ENCODE assay signal across 24 cellular contexts in the genomic region with DNA sequence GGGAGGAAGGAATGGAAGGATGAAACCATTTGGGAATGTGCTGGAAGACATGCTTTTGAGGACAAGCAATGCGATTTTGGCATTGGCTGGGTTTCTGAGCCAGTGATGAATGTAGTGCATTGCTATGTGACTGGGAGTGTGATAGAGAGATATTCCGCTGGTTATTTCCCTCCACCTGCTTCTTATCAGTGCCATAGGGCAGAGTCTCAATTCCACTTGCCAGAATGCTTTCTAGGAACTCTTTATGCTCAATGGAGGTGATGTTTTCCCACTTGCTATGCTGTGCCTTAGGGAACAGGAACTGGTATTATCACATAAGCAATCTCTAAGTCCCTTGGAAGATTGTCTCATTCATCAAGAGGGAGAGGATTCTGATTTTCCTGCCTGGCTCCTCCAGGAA.
"Had no signal": no experiment of that assay in that cellular context is flagged by ENCODE, and none has a peak within 500 bp of the region (broad histone marks: within the 10 kb centered on the region; RNA-seq: fewer than 3 reads in every experiment).

No MANE protein-coding gene starts in this region.

- H3K4me2 ChIP-seq: smooth muscle cell had no signal

- ATAC-seq: activated CD8-positive, alpha-beta memory T cell treated with anti-CD3 and anti-CD28 coated beads, Interleukin-2, amount 10 ng/mL, durations not matched to agents 7 days and 5 days; sciatic nerve; stimulated activated memory B cell treated with anti-CD40 and anti-IgM and Interleukin-4, amounts not matched to agents 10 μg/mL and 1 μg/mL and 100 μg/mL, for 72 hours had no signal

- H3K27me3 ChIP-seq: stomach, transverse colon had no signal

- H3K9me3 Mint-ChIP-seq: activated CD4-positive, alpha-beta memory T cell treated with anti-CD3 and anti-CD28 coated beads, Interleukin-2, amount 10 ng/mL, durations not matched to agents 7 days and 5 days; activated naive CD4-positive, alpha-beta T cell treated with anti-CD3 and anti-CD28 coated beads, Interleukin-2, amount 50 U/mL, for 24 hours; immature natural killer cell; stimulated activated memory B cell treated with anti-CD40 and anti-IgM and Interleukin-4, amounts not matched to agents 10 μg/mL and 1 μg/mL and 100 μg/mL, for 72 hours had no signal

- H3K4me1 ChIP-seq: left ventricle myocardium inferior had no signal

- H3K27ac ChIP-seq: left ventricle myocardium inferior, stomach, transverse colon had no signal

- H3K27me3 Mint-ChIP-seq: activated CD4-positive, alpha-beta memory T cell treated with anti-CD3 and anti-CD28 coated beads, Interleukin-2, amount 10 ng/mL, durations not matched to agents 7 days and 5 days; activated CD8-positive, alpha-beta memory T cell treated with anti-CD3 and anti-CD28 coated beads, Interleukin-2, amount 10 ng/mL, durations not matched to agents 7 days and 5 days; activated naive CD4-positive, alpha-beta T cell treated with anti-CD3 and anti-CD28 coated beads, Interleukin-2, amount 50 U/mL, for 24 hours; stimulated activated memory B cell treated with anti-CD40 and anti-IgM and Interleukin-4, amounts not matched to agents 10 μg/mL and 1 μg/mL and 100 μg/mL, for 72 hours had no signal

- DNase-seq: activated CD4-positive, alpha-beta memory T cell treated with anti-CD3 and anti-CD28 coated beads, Interleukin-2, amount 10 ng/mL, durations not matched to agents 7 days and 5 days; activated CD4-positive, alpha-beta T cell treated with anti-CD3 and anti-CD28 coated beads for 48 hours; activated CD8-positive, alpha-beta memory T cell treated with anti-CD3 and anti-CD28 coated beads, Interleukin-2, amount 10 ng/mL, durations not matched to agents 7 days and 5 days; activated gamma-delta T cell treated with Interleukin-2 at 50 U/mL for 16 hours; activated T-cell treated with anti-CD3 and anti-CD28 coated beads for 4 hours; anterior cingulate cortex; dermis blood vessel endothelial cell; effector memory CD4-positive, alpha-beta T cell; foreskin melanocyte; immature natural killer cell; left ventricle myocardium inferior; mammary epithelial cell; midbrain; nucleus accumbens; posterior cingulate gyrus; stimulated activated CD4-positive, alpha-beta T cell treated with anti-CD3 and anti-CD28 coated beads, Interleukin-15, amount 100 ng/mL, for 24 hours; stomach; T-helper 2 cell; transverse colon had no signal

- H3K9me3 ChIP-seq: left ventricle myocardium inferior, stomach, transverse colon had no signal

- H3K27ac Mint-ChIP-seq: activated CD4-positive, alpha-beta memory T cell treated with anti-CD3 and anti-CD28 coated beads, Interleukin-2, amount 10 ng/mL, durations not matched to agents 7 days and 5 days; activated CD8-positive, alpha-beta memory T cell treated with anti-CD3 and anti-CD28 coated beads, Interleukin-2, amount 10 ng/mL, durations not matched to agents 7 days and 5 days; activated naive CD4-positive, alpha-beta T cell treated with anti-CD3 and anti-CD28 coated beads, Interleukin-2, amount 50 U/mL, for 24 hours; brain; stimulated activated memory B cell treated with anti-CD40 and anti-IgM and Interleukin-4, amounts not matched to agents 10 μg/mL and 1 μg/mL and 100 μg/mL, for 72 hours had no signal

- H3K36me3 ChIP-seq: left ventricle myocardium inferior, stomach, transverse colon had no signal

- H3K4me3 ChIP-seq: left ventricle myocardium inferior, smooth muscle cell, stomach, transverse colon had no signal

- H3K4me3 Mint-ChIP-seq: activated CD4-positive, alpha-beta memory T cell treated with anti-CD3 and anti-CD28 coated beads, Interleukin-2, amount 10 ng/mL, durations not matched to agents 7 days and 5 days; activated CD8-positive, alpha-beta memory T cell treated with anti-CD3 and anti-CD28 coated beads, Interleukin-2, amount 10 ng/mL, durations not matched to agents 7 days and 5 days; activated naive CD4-positive, alpha-beta T cell treated with anti-CD3 and anti-CD28 coated beads, Interleukin-2, amount 50 U/mL, for 24 hours; brain; stimulated activated memory B cell treated with anti-CD40 and anti-IgM and Interleukin-4, amounts not matched to agents 10 μg/mL and 1 μg/mL and 100 μg/mL, for 72 hours had no signal
